32 cellular contexts compared by ENCODE assay signal in genomic region chr15:53472883-53473282, GRCh38.
"Had no signal": no experiment of that assay in that cellular context is flagged by ENCODE, and none has a peak within 500 bp of the region (broad histone marks: within the 10 kb centered on the region; RNA-seq: fewer than 3 reads in every experiment).

No MANE protein-coding gene starts in this region.

- DNase-seq: activated CD4-positive, alpha-beta T cell treated with anti-CD3 and anti-CD28 coated beads for 4 hours; activated CD4-positive, alpha-beta T cell treated with anti-CD3 and anti-CD28 coated beads, Interleukin-2, amount 50 U/mL, for 48 hours; activated CD4-positive, CD25-positive, alpha-beta regulatory T cell; activated CD8-positive, alpha-beta memory T cell treated with anti-CD3 and anti-CD28 coated beads for 24 hours; activated effector memory CD4-positive, alpha-beta T cell treated with anti-CD3 and anti-CD28 coated beads, Interleukin-2, amount 50 U/mL, for 16 hours; activated naive CD4-positive, alpha-beta T cell treated with anti-CD3 and anti-CD28 coated beads for 36 hours; activated naive CD8-positive, alpha-beta T cell treated with anti-CD3 and anti-CD28 coated beads for 36 hours; activated T-cell treated with anti-CD3 and anti-CD28 coated beads, Interleukin-2, amount 50 U/mL, for 1 hour; adrenal gland; aorta; cerebellar nuclear complex; colonic mucosa; effector CD8-positive, alpha-beta T cell; gastrocnemius medialis; glutamatergic neuron; hippocampal formation; left lung; mucosa of descending colon; ovary; psoas muscle; stimulated activated CD4-positive, alpha-beta T cell treated with anti-CD3 and anti-CD28 coated beads, Interleukin-15, amount 100 ng/mL, for 24 hours; stimulated activated CD4-positive, alpha-beta T cell treated with anti-CD3 and anti-CD28 coated beads, Interleukin-2, amount 100 ng/mL, for 24 hours; stimulated activated naive CD4-positive, alpha-beta T cell treated with Interleukin-2 at 50 U/mL for 16 hours; T-cell had no signal

- H3K27me3 Mint-ChIP-seq: activated naive CD8-positive, alpha-beta T cell treated with anti-CD3 and anti-CD28 coated beads for 36 hours; brain; natural killer cell treated with Interleukin-12 subunit alpha and Interleukin-12 subunit beta and Interleukin-15 and Interleukin-18, amount 100 ng/mL, for 72 hours had no signal

- H3K36me3 ChIP-seq: adrenal gland, cardiac muscle cell, colonic mucosa, gastrocnemius medialis, left lung, neutrophil, ovary, tibial nerve had no signal

- H3K9me3 ChIP-seq: adrenal gland, colonic mucosa, gastrocnemius medialis, mucosa of descending colon, neutrophil, ovary, psoas muscle, tibial nerve had no signal

- H3K36me3 Mint-ChIP-seq: activated naive CD8-positive, alpha-beta T cell treated with anti-CD3 and anti-CD28 coated beads for 36 hours; brain; T-cell had no signal

- H3K4me3 ChIP-seq: adrenal gland, cardiac muscle cell, colonic mucosa, gastrocnemius medialis, left lung, lung, mucosa of descending colon, ovary, psoas muscle, tibial nerve had no signal

- ATAC-seq: gastrocnemius medialis; left lung; mucosa of descending colon; natural killer cell treated with Interleukin-12 subunit alpha and Interleukin-12 subunit beta and Interleukin-15 and Interleukin-18, amount 100 ng/mL, for 72 hours; psoas muscle; T-cell had no signal

- H3K4me1 ChIP-seq: adrenal gland, colonic mucosa, gastrocnemius medialis, left lung, psoas muscle, tibial nerve had no signal

- H3K27ac Mint-ChIP-seq: activated naive CD4-positive, alpha-beta T cell treated with anti-CD3 and anti-CD28 coated beads for 36 hours; activated naive CD8-positive, alpha-beta T cell treated with anti-CD3 and anti-CD28 coated beads for 36 hours; activated T-helper 1 cell treated with anti-CD3 and anti-CD28 coated beads, Interleukin-12 subunit alpha, Interleukin-12 subunit beta, Interleukin-2, Interleukin-4 antibody, amounts not matched to agents 30 ng/mL and 10 ng/mL and 1 ng/mL, durations not matched to agents 14 hours and 24 hours and 36 hours; brain; natural killer cell treated with Interleukin-12 subunit alpha and Interleukin-12 subunit beta and Interleukin-15 and Interleukin-18, amount 100 ng/mL, for 72 hours; T-cell; T-helper 2 cell treated with Interferon-gamma antibody and Interleukin-4, amounts not matched to agents 5 μg/mL and 100 μg/mL, for 36 hours had no signal

- H3K4me1 Mint-ChIP-seq: activated naive CD8-positive, alpha-beta T cell treated with anti-CD3 and anti-CD28 coated beads for 36 hours; brain; T-cell had no signal

- H3K27me3 ChIP-seq: adrenal gland, cardiac muscle cell, colonic mucosa, gastrocnemius medialis, left lung, neutrophil, ovary, tibial nerve had no signal

- H3K27ac ChIP-seq: adrenal gland, cardiac muscle cell, colonic mucosa, gastrocnemius medialis, left lung, neutrophil, ovary, psoas muscle, tibial nerve had no signal

- H3K4me3 Mint-ChIP-seq: activated naive CD4-positive, alpha-beta T cell treated with anti-CD3 and anti-CD28 coated beads for 36 hours; activated naive CD8-positive, alpha-beta T cell treated with anti-CD3 and anti-CD28 coated beads for 36 hours; activated T-helper 1 cell treated with anti-CD3 and anti-CD28 coated beads, Interleukin-12 subunit alpha, Interleukin-12 subunit beta, Interleukin-2, Interleukin-4 antibody, amounts not matched to agents 30 ng/mL and 10 ng/mL and 1 ng/mL, durations not matched to agents 14 hours and 24 hours and 36 hours; brain; natural killer cell treated with Interleukin-12 subunit alpha and Interleukin-12 subunit beta and Interleukin-15 and Interleukin-18, amount 100 ng/mL, for 72 hours; T-cell; T-helper 2 cell treated with Interferon-gamma antibody and Interleukin-4, amounts not matched to agents 5 μg/mL and 100 μg/mL, for 36 hours had no signal
